ENCODE assay signal across 2 cellular contexts in genomic region chr18:23636463-23636862, GRCh38. TPM values are rescaled to one million over a fixed set of nuclear protein-coding genes. Genes with fewer than 3 reads are reported as not detected.
"Had no signal": no experiment of that assay in that cellular context is flagged by ENCODE, and none has a peak within 500 bp of the region (broad histone marks: within the 10 kb centered on the region; RNA-seq: fewer than 3 reads in every experiment).

No MANE protein-coding gene starts in this region.

RNA-seq across cellular contexts. Expression of gene ANKRD29, which starts 26.2 kb away (rescaled TPM):
- polyA plus RNA-seq: smooth muscle cell had no signal

RNA-seq across cellular contexts. Expression of gene LAMA3, which starts 52.8 kb away (rescaled TPM):
- polyA plus RNA-seq: naive thymus-derived CD4-positive, alpha-beta T cell had no signal
